ENCODE assay signal across 18 cellular contexts in genomic region chr3:192170659-192171058, GRCh38.
A peak's percentile ranks its signal among the peaks of the same experiment; 100 is the strongest.
DNase-seq lines count a peak whose midpoint lies in the region; ATAC-seq and TF ChIP-seq lines count a peak whose summit lies in the region.
"Had no signal": no experiment of that assay in that cellular context is flagged by ENCODE, and none has a peak within 500 bp of the region (broad histone marks: within the 10 kb centered on the region; RNA-seq: fewer than 3 reads in every experiment).

No MANE protein-coding gene starts in this region.

- no peaks in the 10 kb centered on the region for H3K9me3 Mint-ChIP-seq in MCF 10A (ENCODE audit: unreplicated experiment)

- no peaks in the 10 kb centered on the region for H3K27me3 ChIP-seq in breast epithelium
- H3K27me3 ChIP-seq in adrenal gland, result no peaks in the 10 kb centered on the region
- H3K27me3 ChIP-seq: BLaER1 had no signal

- DNase-seq in MCF 10A (ENCODE audit: unreplicated experiment) (no peak), breast epithelium (ENCODE audit: low spot score in 2 of 2) (no peak), adrenal gland (peak in 6 of 7 donors; percentile 39 to 66 (median 44)), epithelial cell of prostate (ENCODE audit: low read depth, low spot score) (peak; percentile 70), superior temporal gyrus (ENCODE audit: extremely low spot score) (peak; percentile 12), SKM-1 treated with dmso at 0.1 percent for 144 hours (lab: John Stamatoyannopoulos, UW; ENCODE audit: unreplicated experiment) (no peak), posterior cingulate gyrus (no peak)
- DNase-seq: H7, NCI-H1105, NCI-H187, NCI-H2171, NCI-H446 treated with DMSO at 0.1 percent for 48 hours, NCI-H748 treated with DMSO at 0.1 percent for 48 hours, PC-9 had no signal

- no peak for TF ChIP-seq CTCF in MCF 10A (IDR thresholded peaks at IDR 0.05; ENCODE audit: unreplicated experiment)
- TF ChIP-seq CTCF in breast epithelium (IDR thresholded peaks at IDR 0.05), result no peak
- TF ChIP-seq CTCF in adrenal gland (IDR thresholded peaks at IDR 0.05), result no peak

- H3K36me3 Mint-ChIP-seq in MCF 10A (ENCODE audit: insufficient read depth, unreplicated experiment), result no peaks in the 10 kb centered on the region

- H3K27ac Mint-ChIP-seq in MCF 10A (ENCODE audit: low read depth, unreplicated experiment), result peak overlapping the region; percentile 32

- POLR2A ChIA-PET in MCF 10A (lab: Yijun Ruan, JAX), result interaction anchor here (1.0 kb wide), 2 partner anchors 13 to 15 kb away, joined by 3 read pairs; no protein-coding TSS in a partner anchor

- H3K27ac ChIP-seq in breast epithelium, result no peak overlapping the region
- H3K27ac ChIP-seq in adrenal gland, result peak overlapping the region in 4 of 5 donors; percentile 65 to 76 (median 70)
- H3K27ac ChIP-seq in epithelial cell of prostate, result peak overlapping the region; percentile 83
- H3K27ac ChIP-seq: 22Rv1, BLaER1, PC-9 had no signal

- no peak overlapping the region for H3K4me3 Mint-ChIP-seq in MCF 10A (ENCODE audit: unreplicated experiment)

- peaks cover 6% of the 10 kb centered on the region for H3K4me1 Mint-ChIP-seq in MCF 10A (ENCODE audit: insufficient read depth, unreplicated experiment)

- H3K4me3 ChIP-seq in breast epithelium (no peak overlapping the region), adrenal gland (peak overlapping the region in 1 of 4 donors; percentile 44)
- H3K4me3 ChIP-seq: BLaER1, PC-9 had no signal

- no TSS peak for BruUV-seq in MCF 10A (replicated peaks; lab: Mats Ljungman, UMichigan)

- H3K36me3 ChIP-seq in breast epithelium, result no peaks in the 10 kb centered on the region
- H3K36me3 ChIP-seq in adrenal gland (replicated peaks in 1 of 2), result no peaks in the 10 kb centered on the region
- H3K36me3 ChIP-seq: BLaER1 had no signal

- H3K27me3 Mint-ChIP-seq in MCF 10A (ENCODE audit: insufficient read depth, unreplicated experiment), result no peaks in the 10 kb centered on the region

- WGBS in adrenal gland, 4 donors, result 40 to 58% (median 49%) methylated on average over 3 of the region's 3 CpGs

- CTCF ChIA-PET in MCF 10A (lab: Yijun Ruan, JAX), result interaction anchor here (0.6 to 1.1 kb wide), 2 partner anchors 16 to 361 kb away, joined by 3 to 4 read pairs; no protein-coding TSS in a partner anchor

- H3K4me1 ChIP-seq in breast epithelium, result no peaks in the 10 kb centered on the region
- H3K4me1 ChIP-seq in adrenal gland (replicated peaks in 1 of 2), result peaks cover 6 to 10% of the 10 kb centered on the region in 2 donors
- H3K4me1 ChIP-seq: BLaER1 had no signal

- H3K9me3 ChIP-seq in breast epithelium, result no peaks in the 10 kb centered on the region
- no peaks in the 10 kb centered on the region for H3K9me3 ChIP-seq in adrenal gland (replicated peaks in 1 of 3)

- TF ChIP-seq POLR2A in breast epithelium (IDR thresholded peaks at IDR 0.05), result no peak
- TF ChIP-seq POLR2A in adrenal gland (IDR thresholded peaks at IDR 0.05), result peak in 1 of 2 donors; percentile 45

- intact Hi-C loops in MCF 10A (cut with micrococcal nuclease) (no loop called here), breast epithelium (cut with DNase I; ENCODE audit: low total_unique reads) (no loop called here), adrenal gland (cut with DNase I) (no loop called here), posterior cingulate gyrus (cut with DNase I) (no loop called here)

- no peak for ATAC-seq in GM21576 (IDR thresholded peaks at IDR 0.05; ENCODE audit: unreplicated experiment)
- ATAC-seq: Right ventricle myocardium inferior had no signal

Comparison
In these comparisons a context has a peak if more than half of its experiments do, and no peak if none do; other contexts are left out.
1. DNase-seq: peak in adrenal gland (6 of 7), epithelial cell of prostate (single experiment) and superior temporal gyrus (single experiment); none in MCF 10A (single experiment), breast epithelium (0 of 2), SKM-1 treated with dmso at 0.1 percent for 144 hours (single experiment) and posterior cingulate gyrus (0 of 10).
2. H3K27ac ChIP-seq: peak in adrenal gland (4 of 5) and epithelial cell of prostate (single experiment); none in breast epithelium (0 of 2).